In genomic region chr11:69318093-69318420, GRCh38 we compare ENCODE assay signal across 1 cellular context.
TF ChIP-seq lines count a peak whose summit lies in the region.

No MANE protein-coding gene starts in this region.

TF ChIP-seq in endothelial cell of umbilical vein, 7 proteins besides CTCF, POLR2A, EP300 and RAD21:
- TF ChIP-seq GATA2 (IDR thresholded peaks at IDR 0.05; ENCODE audit: insufficient read depth, insufficient read length, low read depth, low read length) = no peak
- no peak for TF ChIP-seq MAX (IDR thresholded peaks at IDR 0.05; ENCODE audit: insufficient read depth, insufficient read length)
- no peak for TF ChIP-seq MYC (IDR thresholded peaks at IDR 0.05; ENCODE audit: low read depth, low read length)
- no peak for TF ChIP-seq JUN (IDR thresholded peaks at IDR 0.05; ENCODE audit: borderline replicate concordance, insufficient read depth, insufficient read length, low read depth)
- TF ChIP-seq FOS (IDR thresholded peaks at IDR 0.05; ENCODE audit: borderline replicate concordance, insufficient read depth, low read length) = no peak
- TF ChIP-seq EZH2 (IDR thresholded peaks at IDR 0.05; ENCODE audit: borderline replicate concordance, low read depth, low read length, severe bottlenecking) = no peak
- no peak for TF ChIP-seq POLR2AphosphoS5 (IDR thresholded peaks at IDR 0.05; ENCODE audit: insufficient read depth, low read depth, low read length)
